ENCODE assay signal across 20 cellular contexts in genomic region chr7:104550362-104550761, GRCh38.
"Had no signal": no experiment of that assay in that cellular context is flagged by ENCODE, and none has a peak within 500 bp of the region (broad histone marks: within the 10 kb centered on the region; RNA-seq: fewer than 3 reads in every experiment).

No MANE protein-coding gene starts in this region.

- H3K27ac ChIP-seq: esophagus squamous epithelium, gastrocnemius medialis, heart right ventricle, lower lobe of right lung, ovary, right lobe of liver, stomach, testis had no signal

- FAIRE-seq: endothelial cell of umbilical vein had no signal

- H3K36me3 Mint-ChIP-seq: activated naive CD8-positive, alpha-beta T cell; naive B cell had no signal

- H3K4me3 Mint-ChIP-seq: activated CD4-positive, alpha-beta T cell treated with anti-CD3 and anti-CD28 coated beads, Interleukin-2, amount 10 ng/mL, durations not matched to agents 24 days and 14 days; activated naive CD8-positive, alpha-beta T cell; activated T-cell treated with anti-CD3 and anti-CD28 coated beads, Interleukin-2, amount 50 U/mL, for 72 hours had no signal

- H3K9me3 ChIP-seq: esophagus squamous epithelium, gastrocnemius medialis, lower lobe of right lung, ovary, right lobe of liver, testis had no signal

- DNase-seq: activated CD4-positive, alpha-beta T cell treated with anti-CD3 and anti-CD28 coated beads, Interleukin-2, amount 10 ng/mL, durations not matched to agents 24 days and 14 days; activated CD4-positive, CD25-positive, alpha-beta regulatory T cell; activated CD8-positive, alpha-beta memory T cell treated with anti-CD3 and anti-CD28 coated beads, Interleukin-2, amount 50 U/mL, for 48 hours; activated gamma-delta T cell; activated T-cell treated with anti-CD3 and anti-CD28 coated beads, Interleukin-2, amount 50 U/mL, for 72 hours; cortex of kidney; effector CD4-positive, alpha-beta T cell; esophagus squamous epithelium; gastrocnemius medialis; heart right ventricle; lower lobe of right lung; naive B cell; ovary; right lobe of liver; stimulated activated CD4-positive, alpha-beta T cell treated with anti-CD3 and anti-CD28 coated beads, Interleukin-12 subunit alpha, Interleukin-12 subunit beta, amount 100 ng/mL, for 4 hours; stimulated activated CD4-positive, alpha-beta T cell treated with anti-CD3 and anti-CD28 coated beads, Interleukin-2, amount 100 ng/mL, for 24 hours; stomach; testis had no signal

- H3K4me1 ChIP-seq: esophagus squamous epithelium, gastrocnemius medialis, heart right ventricle, lower lobe of right lung, right lobe of liver, stomach, testis had no signal

- H3K27ac Mint-ChIP-seq: activated CD4-positive, alpha-beta T cell treated with anti-CD3 and anti-CD28 coated beads, Interleukin-2, amount 10 ng/mL, durations not matched to agents 24 days and 14 days; activated naive CD8-positive, alpha-beta T cell; activated T-cell treated with anti-CD3 and anti-CD28 coated beads, Interleukin-2, amount 50 U/mL, for 72 hours had no signal

- H3K27me3 Mint-ChIP-seq: activated CD4-positive, alpha-beta T cell treated with anti-CD3 and anti-CD28 coated beads, Interleukin-2, amount 10 ng/mL, durations not matched to agents 24 days and 14 days; activated naive CD8-positive, alpha-beta T cell had no signal

- H3K36me3 ChIP-seq: esophagus squamous epithelium, gastrocnemius medialis, heart right ventricle, lower lobe of right lung, ovary, right lobe of liver, stomach had no signal

- H3K4me3 ChIP-seq: esophagus squamous epithelium, gastrocnemius medialis, heart right ventricle, lower lobe of right lung, ovary, right lobe of liver, stomach, testis had no signal

- H3K4me1 Mint-ChIP-seq: activated CD4-positive, alpha-beta T cell treated with anti-CD3 and anti-CD28 coated beads, Interleukin-2, amount 10 ng/mL, durations not matched to agents 24 days and 14 days; naive B cell had no signal

- H3K9me3 Mint-ChIP-seq: activated CD4-positive, alpha-beta T cell treated with anti-CD3 and anti-CD28 coated beads, Interleukin-2, amount 10 ng/mL, durations not matched to agents 24 days and 14 days had no signal

- H3K27me3 ChIP-seq: esophagus squamous epithelium, gastrocnemius medialis, heart right ventricle, ovary, right lobe of liver, stomach, testis had no signal

- ATAC-seq: activated T-cell treated with anti-CD3 and anti-CD28 coated beads, Interleukin-2, amount 50 U/mL, for 72 hours; gastrocnemius medialis; heart right ventricle; lower lobe of right lung had no signal
